9 cellular contexts compared by ENCODE assay signal in genomic region chr12:44874981-44875416, GRCh38. TPM values are rescaled to one million over a fixed set of nuclear protein-coding genes. Genes with fewer than 3 reads are reported as not detected.
DNase-seq lines count a peak whose midpoint lies in the region; ATAC-seq, FAIRE-seq and TF ChIP-seq lines count a peak whose summit lies in the region.
"Had no signal": no experiment of that assay in that cellular context is flagged by ENCODE, and none has a peak within 500 bp of the region (broad histone marks: within the 10 kb centered on the region; RNA-seq: fewer than 3 reads in every experiment).

No MANE protein-coding gene starts in this region.

- H3K9me3 ChIP-seq in HepG2 (ENCODE audit: low read length) (no peaks in the 10 kb centered on the region), subcutaneous abdominal adipose tissue (ENCODE audit: control insufficient read depth in 5 of 5, low read length in 5 of 5) (no peaks in the 10 kb centered on the region)

- H3K4me3 Mint-ChIP-seq in activated naive CD8-positive, alpha-beta T cell treated with anti-CD3 and anti-CD28 coated beads for 36 hours, result peak overlapping the region; percentile 100

- H3K36me3 Mint-ChIP-seq in activated naive CD8-positive, alpha-beta T cell treated with anti-CD3 and anti-CD28 coated beads for 36 hours, result peaks cover 48% of the 10 kb centered on the region

- peaks cover 22% of the 10 kb centered on the region for H3K9me3 Mint-ChIP-seq in activated naive CD8-positive, alpha-beta T cell treated with anti-CD3 and anti-CD28 coated beads for 36 hours

- no peak for TF ChIP-seq CTCF in HepG2 (CRISPR knock-in tag; IDR thresholded peaks at IDR 0.05)

- H3K4me2 ChIP-seq in HepG2 (ENCODE audit: low read depth, low read length), result peak overlapping the region; percentile 60

- no TSS peak for BruUV-seq in HepG2 (replicated peaks; lab: Mats Ljungman, UMichigan)

- peak; percentile 72 for DNase-seq in DMS53 (lab: John Stamatoyannopoulos, UW)
- peak; percentile 63 for DNase-seq in NCI-H1105 treated with DMSO at 0.1 percent for 48 hours (lab: John Stamatoyannopoulos, UW)
- peak; percentile 27 for DNase-seq in activated naive CD8-positive, alpha-beta T cell treated with anti-CD3 and anti-CD28 coated beads for 36 hours
- DNase-seq in HepG2 (ENCODE audit: low spot score), result no peak
- DNase-seq in activated CD4-positive, CD25-positive, alpha-beta regulatory T cell (lab: John Stamatoyannopoulos, UW), result no peak
- DNase-seq in NCI-H2171 treated with DMSO at 0.1 percent for 48 hours (lab: John Stamatoyannopoulos, UW), result no peak

- TF ChIP-seq EP300 in HepG2 (IDR thresholded peaks at IDR 0.05; ENCODE audit: low read depth in 2 of 2, low read length in 2 of 2) (no peak), HepG2 (CRISPR knock-in tag; IDR thresholded peaks at IDR 0.05; ENCODE audit: borderline replicate concordance) (no peak)

- 0 out of 2 replicates have a peak, but pooled peaks cover 4% of the 10 kb centered on the region for H4K20me1 ChIP-seq in HepG2 (ENCODE audit: insufficient read depth, low read length)

- H3K27ac ChIP-seq in HepG2 (ENCODE audit: extremely low read length, insufficient read depth, low read length) (no peak overlapping the region), subcutaneous abdominal adipose tissue (ENCODE audit: low read depth, low read length) (no peak overlapping the region)

- peak overlapping the region; percentile 99 for H3K27ac Mint-ChIP-seq in activated naive CD8-positive, alpha-beta T cell treated with anti-CD3 and anti-CD28 coated beads for 36 hours

- no peaks in the 10 kb centered on the region for H3K36me3 ChIP-seq in HepG2 (replicated peaks in 1 of 2; ENCODE audit: control insufficient read depth in 1 of 2, insufficient read depth in 2 of 2, low read length in 2 of 2)
- H3K36me3 ChIP-seq in subcutaneous abdominal adipose tissue (ENCODE audit: control insufficient read depth in 5 of 5, insufficient read depth in 5 of 5, low read length in 5 of 5), result no peaks in the 10 kb centered on the region

- ATAC-seq in HepG2 (no peak; the same call in 2 of the 3 replicates), GM21447 (IDR thresholded peaks at IDR 0.05; ENCODE audit: unreplicated experiment) (no peak)

- peaks cover 35% of the 10 kb centered on the region for H3K4me1 Mint-ChIP-seq in activated naive CD8-positive, alpha-beta T cell treated with anti-CD3 and anti-CD28 coated beads for 36 hours

- H3K4me1 ChIP-seq in HepG2 (ENCODE audit: insufficient read depth, low read length) (peaks cover 8% of the 10 kb centered on the region; the same call in 1 of the 2 replicates), subcutaneous abdominal adipose tissue (ENCODE audit: control insufficient read depth in 5 of 5, insufficient read depth in 5 of 5, low read length in 5 of 5) (peaks cover 6 to 23% (median 22%) of the 10 kb centered on the region in 5 donors)

- H2AFZ ChIP-seq in HepG2 (ENCODE audit: low read length), result no peak overlapping the region

- peaks cover 9 to 25% of the 10 kb centered on the region in 2 experiments for H3K27me3 ChIP-seq in HepG2 (ENCODE audit: control insufficient read depth in 1 of 2, insufficient read depth in 2 of 2, low read length in 2 of 2)
- peaks cover 3 to 34% (median 20%) of the 10 kb centered on the region in 5 donors for H3K27me3 ChIP-seq in subcutaneous abdominal adipose tissue (ENCODE audit: control insufficient read depth in 5 of 5, insufficient read depth in 4 of 5, low read length in 5 of 5)

- no peaks in the 10 kb centered on the region for H3K27me3 Mint-ChIP-seq in activated naive CD8-positive, alpha-beta T cell treated with anti-CD3 and anti-CD28 coated beads for 36 hours

- no peak for TF ChIP-seq RAD21 in HepG2 (CRISPR knock-in tag; IDR thresholded peaks at IDR 0.05)

- WGBS in HepG2 (ENCODE audit: low lambda C conversion rate), result 26% methylated on average over 12 of the region's 12 CpGs

- FAIRE-seq in HepG2 (lab: Jason Lieb, UNC), result no peak
- FAIRE-seq: endometrium had no signal

- H3K4me3 ChIP-seq in HepG2 (replicated peaks in 1 of 3; ENCODE audit: insufficient read depth in 1 of 3, low read depth in 2 of 3, low read length in 3 of 3), result no peak overlapping the region
- peak overlapping the region; percentile 52 to 88 (median 73) for H3K4me3 ChIP-seq in subcutaneous abdominal adipose tissue (ENCODE audit: low read depth in 1 of 5, low read length in 5 of 5)

- in situ Hi-C loops in HepG2 (cut with HindIII; ENCODE audit: extremely low pct_ligation_motif_present, low pct_unique_long_range_greater_than_20kb), result no loop called here

- intact Hi-C loops in HepG2 (cut with micrococcal nuclease; ENCODE audit: unreplicated experiment), result no loop called here

- H3K9ac ChIP-seq in HepG2 (ENCODE audit: insufficient read depth, low read depth, low read length) (no peak overlapping the region), subcutaneous abdominal adipose tissue (ENCODE audit: low read length in 5 of 5) (no peak overlapping the region)

- POLR2A ChIA-PET in HepG2 (lab: Yijun Ruan, JAX), result no interaction called here

- H3K79me2 ChIP-seq in HepG2 (ENCODE audit: insufficient read depth, low read length), result no peaks in the 10 kb centered on the region

- CTCF ChIA-PET in HepG2 (lab: Yijun Ruan, JAX; ENCODE audit: low intra/inter-chr PET ratio, low total read pairs), result no interaction called here

- no peak for TF ChIP-seq POLR2A in HepG2 (IDR thresholded peaks at IDR 0.05; ENCODE audit: insufficient read depth in 1 of 2, low read depth in 2 of 2, low read length in 2 of 2)

TF ChIP-seq in HepG2, 621 proteins besides CTCF, POLR2A, EP300 and RAD21 (continues in another document):
- TF ChIP-seq CCAR2 (optimal IDR thresholded peaks at IDR 0.05; ENCODE audit: low read depth, low read length) (no peak), FIP1L1 (IDR thresholded peaks at IDR 0.05; ENCODE audit: borderline replicate concordance, insufficient read depth, low read depth, low read length) (no peak), ZNF317 (CRISPR knock-in tag; IDR thresholded peaks at IDR 0.05) (no peak), ZHX1 (CRISPR knock-in tag; IDR thresholded peaks at IDR 0.05; ENCODE audit: low read depth) (no peak), ELF4 (CRISPR knock-in tag; IDR thresholded peaks at IDR 0.05; ENCODE audit: borderline replicate concordance) (no peak), ZNF33A (CRISPR knock-in tag; IDR thresholded peaks at IDR 0.05; ENCODE audit: borderline replicate concordance) (no peak), SIX4 (CRISPR knock-in tag; IDR thresholded peaks at IDR 0.05) (no peak), ZNF589 (CRISPR knock-in tag; conservative IDR thresholded peaks at IDR 0.05) (no peak)

RNA-seq across cellular contexts. Expression of gene NELL2, which starts 1.1 kb away (rescaled TPM):
- total RNA-seq in activated naive CD8-positive, alpha-beta T cell treated with anti-CD3 and anti-CD28 coated beads for 36 hours, result 100 to 1,000 TPM; 120 to 134 TPM
- total RNA-seq in HepG2 (2016; rRNA removed; fragmentation: Illumina TruSeq; extraction: Trizol), result 0.11 TPM in 1 of 2 replicates, not detected in the other
- not detected in 2 replicates for total RNA-seq in HepG2 (2016; cell fraction: cytosol; rRNA removed; fragmentation: Illumina TruSeq; extraction: Trizol; ENCODE audit: low read depth)
- not detected in 2 replicates for total RNA-seq in HepG2 (2016; cell fraction: insoluble cytoplasmic fraction; rRNA removed; fragmentation: Illumina TruSeq; extraction: Trizol)
- total RNA-seq in HepG2 (2016; cell fraction: membrane; rRNA removed; fragmentation: Illumina TruSeq; extraction: Trizol), result not detected in 2 replicates
- total RNA-seq in HepG2 (2016; cell fraction: nucleus; rRNA removed; fragmentation: Illumina TruSeq; extraction: Trizol), result not detected in 2 replicates
- polyA plus RNA-seq in HepG2 (2011; rRNA removed), result not detected in 2 replicates
- polyA plus RNA-seq in HepG2 (2011; cell fraction: cytosol; rRNA removed), result not detected in 2 replicates
- not detected in 2 replicates for polyA plus RNA-seq in HepG2 (2011; cell fraction: nucleus; rRNA removed)
- not detected in 2 replicates for polyA plus RNA-seq in HepG2 (2012)
- not detected in 2 replicates for polyA plus RNA-seq in HepG2 (2016; cell fraction: cytosol; fragmentation: Illumina TruSeq; extraction: Trizol; ENCODE audit: low read depth)
- not detected in 2 replicates for polyA plus RNA-seq in HepG2 (2016; cell fraction: insoluble cytoplasmic fraction; fragmentation: Illumina TruSeq; extraction: Trizol; ENCODE audit: low read depth)
- not detected in 2 replicates for polyA plus RNA-seq in HepG2 (2016; cell fraction: membrane; fragmentation: Illumina TruSeq; extraction: Trizol; ENCODE audit: low read depth)
- polyA plus RNA-seq in HepG2 (2016; cell fraction: nucleus; fragmentation: Illumina TruSeq; extraction: Trizol; ENCODE audit: insufficient read depth, low read depth), result not detected in 2 replicates
- 0.77 TPM in 1 of 2 replicates, not detected in the other for polyA minus RNA-seq in HepG2 (2011; rRNA and poly(A)+ RNA removed; ENCODE audit: low replicate concordance)
- polyA minus RNA-seq in HepG2 (2011; cell fraction: cytosol; rRNA and poly(A)+ RNA removed), result not detected in 2 replicates
- not detected in 2 replicates for polyA minus RNA-seq in HepG2 (2011; cell fraction: nucleus; rRNA and poly(A)+ RNA removed)

Comparison
In these comparisons a context has a peak if more than half of its experiments do, and no peak if none do; other contexts are left out.
1. DNase-seq: peak in DMS53 (single experiment), NCI-H1105 treated with DMSO at 0.1 percent for 48 hours (single experiment) and activated naive CD8-positive, alpha-beta T cell treated with anti-CD3 and anti-CD28 coated beads for 36 hours (single experiment); none in HepG2 (single experiment), activated CD4-positive, CD25-positive, alpha-beta regulatory T cell (0 of 4) and NCI-H2171 treated with DMSO at 0.1 percent for 48 hours (single experiment).
2. H3K4me3 ChIP-seq: peak in subcutaneous abdominal adipose tissue (5 of 5); none in HepG2 (0 of 3).
3. RNA of gene NELL2, which starts 1.1 kb away (total RNA-seq): 120 to 134 TPM in activated naive CD8-positive, alpha-beta T cell treated with anti-CD3 and anti-CD28 coated beads for 36 hours; 0.11 TPM in HepG2; every median in the first group is over 10 times any median in the second.